12 cellular contexts compared by ENCODE assay signal in genomic region chr12:10196210-10196609, GRCh38. TPM values are rescaled to one million over a fixed set of nuclear protein-coding genes. Genes with fewer than 3 reads are reported as not detected.
DNase-seq lines count a peak whose midpoint lies in the region; ATAC-seq and TF ChIP-seq lines count a peak whose summit lies in the region.
"Had no signal": no experiment of that assay in that cellular context is flagged by ENCODE, and none has a peak within 500 bp of the region (broad histone marks: within the 10 kb centered on the region; RNA-seq: fewer than 3 reads in every experiment).

No MANE protein-coding gene starts in this region.

- ATAC-seq in GM18861 (IDR thresholded peaks at IDR 0.05; ENCODE audit: unreplicated experiment), result peak; percentile 100
- peak; percentile 65 for ATAC-seq in GM21737 (IDR thresholded peaks at IDR 0.05; ENCODE audit: unreplicated experiment)
- ATAC-seq in HG03571 (IDR thresholded peaks at IDR 0.05; ENCODE audit: unreplicated experiment), result peak; percentile 97
- no peak for ATAC-seq in psoas muscle
- no peak for ATAC-seq in HG02588 (IDR thresholded peaks at IDR 0.05; ENCODE audit: unreplicated experiment)

- TF ChIP-seq CTCF in psoas muscle (IDR thresholded peaks at IDR 0.05), result no peak

- DNase-seq in kidney tubule cell (ENCODE audit: low spot score) (peak; percentile 33), HAP-1 (ENCODE audit: low spot score in 2 of 2) (no peak), psoas muscle (no peak), ecto neural progenitor cell (ENCODE audit: low spot score) (no peak)
- DNase-seq: central memory CD4-positive, alpha-beta T cell; foreskin melanocyte; NCI-H1092 treated with DMSO at 0.1 percent for 48 hours; SJCRH30 had no signal

- no peaks in the 10 kb centered on the region for H3K27me3 ChIP-seq in HAP-1 (ENCODE audit: low read depth)
- H3K27me3 ChIP-seq in psoas muscle (ENCODE audit: insufficient read depth in 3 of 3, low read length in 2 of 3), result no peaks in the 10 kb centered on the region
- H3K27me3 ChIP-seq: SJCRH30 had no signal

- H3K4me1 ChIP-seq in HAP-1, result peaks cover 4% of the 10 kb centered on the region
- H3K4me1 ChIP-seq in psoas muscle, result no peaks in the 10 kb centered on the region
- H3K4me1 ChIP-seq: SJCRH30 had no signal

- H3K9me3 ChIP-seq in HAP-1 (no peaks in the 10 kb centered on the region), psoas muscle (no peaks in the 10 kb centered on the region)
- H3K9me3 ChIP-seq: SJCRH30 had no signal

- in situ Hi-C loops in HAP-1 (cut with MboI; ENCODE audit: low sequenced_read_pairs), result no loop called here

- H3K27ac ChIP-seq in psoas muscle, result no peak overlapping the region
- H3K27ac ChIP-seq: SJCRH30 had no signal

- intact Hi-C loops in psoas muscle (cut with DNase I), result loop anchor here in 1 of 2 donors (10.0 kb wide), 1 partner anchor 161 kb away; the partner anchor contains the start of gene CLEC9A

- no peak overlapping the region for H3K4me3 ChIP-seq in HAP-1
- H3K4me3 ChIP-seq in psoas muscle, result no peak overlapping the region
- H3K4me3 ChIP-seq: SJCRH30 had no signal

- WGBS in psoas muscle, 3 donors, result 85% methylated on average over 10 of the region's 10 CpGs

- H3K36me3 ChIP-seq in HAP-1 (replicated peaks), result no peaks in the 10 kb centered on the region
- H3K36me3 ChIP-seq in psoas muscle (ENCODE audit: insufficient read depth in 1 of 2, low read depth in 1 of 2), result no peaks in the 10 kb centered on the region
- H3K36me3 ChIP-seq: SJCRH30 had no signal

RNA-seq across cellular contexts. Expression of gene GABARAPL1, which starts 16.5 kb away (rescaled TPM):
- total RNA-seq in psoas muscle, result 100 to 1,000 TPM; 124 to 255 (median 218) TPM
- 100 to 1,000 TPM in 2 of 3 donors, 10 to 100 TPM in 1; 36.1 to 268 (median 194) TPM for polyA plus RNA-seq in psoas muscle

RNA-seq across cellular contexts. Expression of gene TMEM52B, which starts 17.4 kb away (rescaled TPM):
- total RNA-seq in psoas muscle, result not detected
- polyA plus RNA-seq in psoas muscle, result not detected
- total RNA-seq: SJCRH30 had no signal

RNA-seq across cellular contexts. Expression of gene OLR1, which starts 24.3 kb away (rescaled TPM):
- under 1 TPM in 2 of 4 donors, not detected in 2; 0.56 to 0.66 TPM for total RNA-seq in psoas muscle
- polyA plus RNA-seq in psoas muscle, result under 1 TPM in 2 of 3 donors, not detected in 1; 0.03 to 0.04 TPM
- total RNA-seq: SJCRH30 had no signal

Comparison
In these comparisons a context has a peak if more than half of its experiments do, and no peak if none do; other contexts are left out.
1. ATAC-seq: peak in GM18861 (single experiment), GM21737 (single experiment) and HG03571 (single experiment); none in psoas muscle (0 of 4) and HG02588 (single experiment).